In the genomic region with DNA sequence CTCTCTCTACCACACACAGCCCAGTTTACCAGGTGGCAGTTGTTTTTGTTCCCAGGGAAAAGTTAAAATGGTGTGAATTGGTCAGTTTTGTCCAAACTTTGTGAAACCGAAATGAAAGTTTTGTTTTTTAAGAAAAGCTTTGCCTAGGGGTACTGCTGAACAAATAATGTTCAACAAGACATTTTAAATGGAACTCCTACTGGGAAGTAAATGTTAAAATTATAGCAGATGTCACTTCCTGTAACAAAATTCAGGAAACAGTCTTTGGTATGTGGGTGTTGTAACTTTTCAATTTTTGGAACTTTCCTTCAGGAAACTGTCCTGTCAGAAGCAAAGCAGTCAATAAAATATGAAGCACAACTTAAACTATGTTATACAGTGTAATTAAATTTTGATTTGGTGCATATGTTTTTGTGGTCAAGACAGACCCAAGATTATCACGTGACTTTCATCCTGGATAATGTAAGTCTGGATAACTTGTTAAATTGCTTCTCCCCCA, we compare ENCODE assay signal across 10 cellular contexts.
DNase-seq lines count a peak whose midpoint lies in the region; ATAC-seq and TF ChIP-seq lines count a peak whose summit lies in the region.
"Had no signal": no experiment of that assay in that cellular context is flagged by ENCODE, and none has a peak within 500 bp of the region (broad histone marks: within the 10 kb centered on the region; RNA-seq: fewer than 3 reads in every experiment).

No MANE protein-coding gene starts in this region.

- POLR2A ChIA-PET in activated CD8-positive, alpha-beta T cell treated with anti-CD3 and anti-CD28 coated beads, Interleukin-2, amount 10 ng/mL, durations not matched to agents 7 days and 5 days (lab: Charles Lee): no interaction called here

- DNase-seq in GM23248: peak; percentile 51
- no peak for DNase-seq in activated CD8-positive, alpha-beta T cell treated with anti-CD3 and anti-CD28 coated beads, Interleukin-2, amount 10 ng/mL, durations not matched to agents 7 days and 5 days
- no peak for DNase-seq in heart left ventricle
- no peak for DNase-seq in NCI-H510A treated with DMSO at 0.1 percent for 48 hours (lab: John Stamatoyannopoulos, UW)
- no peak for DNase-seq in HK-2 (ENCODE audit: unreplicated experiment)
- DNase-seq: left cardiac atrium had no signal

- H3K9me2 ChIP-seq in GM23248 (ENCODE audit: insufficient read depth): no peaks in the 10 kb centered on the region

- intact Hi-C loops in heart left ventricle (cut with DNase I): no loop called here

- H3K27ac ChIP-seq in GM23248 (peak overlapping the region; percentile 60), heart left ventricle (peak overlapping the region; percentile 45 to 89 (median 72)), skeletal muscle tissue (ENCODE audit: low read depth, low read length) (peak overlapping the region; percentile 71)

- no peaks in the 10 kb centered on the region for H3K36me3 ChIP-seq in GM23248 (ENCODE audit: low read depth)
- no peaks in the 10 kb centered on the region for H3K36me3 ChIP-seq in heart left ventricle
- no peaks in the 10 kb centered on the region for H3K36me3 ChIP-seq in skeletal muscle tissue (ENCODE audit: control insufficient read depth in 3 of 3, insufficient read depth in 3 of 3, low read length in 3 of 3)

- peaks cover 81% of the 10 kb centered on the region for H3K4me1 Mint-ChIP-seq in activated CD8-positive, alpha-beta T cell treated with anti-CD3 and anti-CD28 coated beads, Interleukin-2, amount 10 ng/mL, durations not matched to agents 7 days and 5 days (ENCODE audit: low read depth)

- CTCF ChIA-PET in activated CD8-positive, alpha-beta T cell treated with anti-CD3 and anti-CD28 coated beads, Interleukin-2, amount 10 ng/mL, durations not matched to agents 7 days and 5 days (lab: Charles Lee): interaction anchor here (1.7 kb wide), 1 partner anchor 80 kb away, joined by 5 read pairs; a partner anchor contains a TSS

- H3F3A ChIP-seq in GM23248 (ENCODE audit: insufficient read depth): peaks cover 35% of the 10 kb centered on the region

- H3K27me3 Mint-ChIP-seq in activated CD8-positive, alpha-beta T cell treated with anti-CD3 and anti-CD28 coated beads, Interleukin-2, amount 10 ng/mL, durations not matched to agents 7 days and 5 days (ENCODE audit: low read depth): no peaks in the 10 kb centered on the region
- H3K27me3 Mint-ChIP-seq: activated naive CD4-positive, alpha-beta T cell treated with anti-CD3 and anti-CD28 coated beads, Interleukin-2, amount 50 U/mL, for 24 hours had no signal

- H3K4me1 ChIP-seq in GM23248 (ENCODE audit: insufficient read depth): peaks cover 62% of the 10 kb centered on the region
- H3K4me1 ChIP-seq in heart left ventricle: peaks cover 13 to 100% (median 86%) of the 10 kb centered on the region in 12 donors
- peaks cover 38 to 53% (median 52%) of the 10 kb centered on the region in 3 donors for H3K4me1 ChIP-seq in skeletal muscle tissue (ENCODE audit: control insufficient read depth in 3 of 3, insufficient read depth in 3 of 3, low read length in 3 of 3)

- H3K4me3 ChIP-seq in GM23248 (peak overlapping the region; percentile 37), heart left ventricle (peak overlapping the region in 3 of 12 donors; percentile 1 to 12 (median 2)), skeletal muscle tissue (ENCODE audit: low read length in 3 of 3) (no peak overlapping the region)

- peak overlapping the region; percentile 28 for H3K4me3 Mint-ChIP-seq in activated CD8-positive, alpha-beta T cell treated with anti-CD3 and anti-CD28 coated beads, Interleukin-2, amount 10 ng/mL, durations not matched to agents 7 days and 5 days

- TF ChIP-seq CTCF in heart left ventricle (IDR thresholded peaks at IDR 0.05): no peak

- peak overlapping the region; percentile 39 for H3K27ac Mint-ChIP-seq in activated CD8-positive, alpha-beta T cell treated with anti-CD3 and anti-CD28 coated beads, Interleukin-2, amount 10 ng/mL, durations not matched to agents 7 days and 5 days
- H3K27ac Mint-ChIP-seq: activated naive CD4-positive, alpha-beta T cell treated with anti-CD3 and anti-CD28 coated beads, Interleukin-2, amount 50 U/mL, for 24 hours had no signal

- H2AFZ ChIP-seq in GM23248: peak overlapping the region; percentile 15

- 1 to 9% methylated on average over 2 of the region's 2 CpGs for WGBS in GM23248 (ENCODE audit: low coverage in 1 of 2, low lambda C conversion rate in 2 of 2, missing lambda C conversion rate in 2 of 2), 2 experiments
- WGBS in heart left ventricle, 4 donors: 23 to 37% (median 33%) methylated on average over 2 of the region's 2 CpGs

- peaks cover 98% of the 10 kb centered on the region for H3K79me2 ChIP-seq in GM23248 (ENCODE audit: insufficient read depth)

- H3K9me3 ChIP-seq in GM23248 (ENCODE audit: low read depth) (no peaks in the 10 kb centered on the region), heart left ventricle (no peaks in the 10 kb centered on the region), skeletal muscle tissue (ENCODE audit: control insufficient read depth in 3 of 3, low read length in 3 of 3) (no peaks in the 10 kb centered on the region)

- H3K9me3 Mint-ChIP-seq in activated CD8-positive, alpha-beta T cell treated with anti-CD3 and anti-CD28 coated beads, Interleukin-2, amount 10 ng/mL, durations not matched to agents 7 days and 5 days (ENCODE audit: insufficient read depth): no peaks in the 10 kb centered on the region
- H3K9me3 Mint-ChIP-seq: activated naive CD4-positive, alpha-beta T cell treated with anti-CD3 and anti-CD28 coated beads, Interleukin-2, amount 50 U/mL, for 24 hours had no signal

- no peak for ATAC-seq in activated CD8-positive, alpha-beta T cell treated with anti-CD3 and anti-CD28 coated beads, Interleukin-2, amount 10 ng/mL, durations not matched to agents 7 days and 5 days
- ATAC-seq in heart left ventricle (peak in 2 of 4 donors; percentile 6 to 48), HG03108 (IDR thresholded peaks at IDR 0.05; ENCODE audit: unreplicated experiment) (no peak), HG03442 (IDR thresholded peaks at IDR 0.05; ENCODE audit: unreplicated experiment) (no peak)

- peak overlapping the region; percentile 61 for H3K4me2 ChIP-seq in GM23248 (ENCODE audit: unreplicated experiment)

- no peaks in the 10 kb centered on the region for H3K36me3 Mint-ChIP-seq in activated CD8-positive, alpha-beta T cell treated with anti-CD3 and anti-CD28 coated beads, Interleukin-2, amount 10 ng/mL, durations not matched to agents 7 days and 5 days (ENCODE audit: low read depth)
- H3K36me3 Mint-ChIP-seq: activated naive CD4-positive, alpha-beta T cell treated with anti-CD3 and anti-CD28 coated beads, Interleukin-2, amount 50 U/mL, for 24 hours had no signal

- no peaks in the 10 kb centered on the region for H4K20me1 ChIP-seq in GM23248 (ENCODE audit: insufficient read depth)

- H3K27me3 ChIP-seq in GM23248 (replicated peaks; ENCODE audit: insufficient read depth) (no peaks in the 10 kb centered on the region), heart left ventricle (no peaks in the 10 kb centered on the region), skeletal muscle tissue (ENCODE audit: control insufficient read depth in 3 of 3, insufficient read depth in 3 of 3, low read length in 3 of 3) (no peaks in the 10 kb centered on the region)

- H3K9ac ChIP-seq in GM23248 (peak overlapping the region; percentile 31), skeletal muscle tissue (ENCODE audit: low read depth in 1 of 3, low read length in 3 of 3) (peak overlapping the region in 1 of 3 donors; percentile 57)

- in situ Hi-C loops in GM23248 (cut with MboI): no loop called here

- no peak for TF ChIP-seq POLR2A in heart left ventricle (IDR thresholded peaks at IDR 0.05)
